8 cellular contexts compared by ENCODE assay signal in the genomic region with DNA sequence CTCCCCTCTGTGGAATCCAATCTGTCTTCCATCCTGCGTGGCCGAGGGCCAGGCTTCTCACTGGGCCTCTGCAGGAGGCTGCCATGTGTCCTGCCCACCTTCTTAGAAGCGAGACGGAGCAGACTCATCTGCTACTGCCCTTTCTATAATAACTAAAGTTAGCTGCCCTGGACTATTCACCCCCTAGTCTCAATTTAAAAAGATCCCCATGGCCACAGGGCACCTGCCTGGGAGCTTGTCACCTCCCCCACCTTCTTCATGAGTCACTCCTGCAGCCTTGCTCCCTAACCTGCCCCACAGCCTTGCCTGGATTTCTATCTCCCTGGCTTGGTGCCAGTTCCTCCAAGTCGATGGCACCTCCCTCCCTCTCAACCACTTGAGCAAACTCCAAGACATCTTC. TPM values are rescaled to one million over a fixed set of nuclear protein-coding genes. Genes with fewer than 3 reads are reported as not detected.
DNase-seq lines count a peak whose midpoint lies in the region; ATAC-seq and TF ChIP-seq lines count a peak whose summit lies in the region.
"Not testable (repeated sequence)": the region's sequence is repeated elsewhere in the genome, so short reads cannot be mapped to it uniquely, and the experiment has no call there.
"Had no signal": no experiment of that assay in that cellular context is flagged by ENCODE, and none has a peak within 500 bp of the region (broad histone marks: within the 10 kb centered on the region; RNA-seq: fewer than 3 reads in every experiment).

No MANE protein-coding gene starts in this region.

- not testable (repeated sequence) for H3K4me3 Mint-ChIP-seq in mesothelial cell of epicardium

- not testable (repeated sequence) for H3K9ac ChIP-seq in PC-3 (ENCODE audit: low read length)

- H3K27ac Mint-ChIP-seq in mesothelial cell of epicardium: peak overlapping the region; percentile 51

- not testable (repeated sequence) for H3K4me1 ChIP-seq in PC-3 (ENCODE audit: insufficient read depth, low read length)

- not testable (repeated sequence) for H3K36me3 ChIP-seq in PC-3 (ENCODE audit: low read depth, low read length)

- H3K4me2 ChIP-seq in PC-3 (ENCODE audit: low read length): not testable (repeated sequence)

- H2AFZ ChIP-seq in PC-3 (ENCODE audit: low read length): not testable (repeated sequence)

- H3K9me3 ChIP-seq in PC-3 (ENCODE audit: low read length): not testable (repeated sequence)

- H3K4me1 Mint-ChIP-seq in mesothelial cell of epicardium: peaks cover 13% of the 10 kb centered on the region

- H3K27me3 ChIP-seq in PC-3 (ENCODE audit: low read length): not testable (repeated sequence)

- not testable (repeated sequence) for TF ChIP-seq CTCF in GM10266 (IDR thresholded peaks at IDR 0.05; ENCODE audit: control insufficient read depth, insufficient read depth, low read depth, missing control alignments); PC-3 (conservative IDR thresholded peaks at IDR 0.05; ENCODE audit: low read depth, low read length); mesothelial cell of epicardium (IDR thresholded peaks at IDR 0.05; ENCODE audit: unreplicated experiment)

- not testable (repeated sequence) for H3K4me3 ChIP-seq in PC-3 (ENCODE audit: low read length)

- H4K20me1 ChIP-seq in PC-3 (ENCODE audit: low read length): not testable (repeated sequence)

- H3K9me3 Mint-ChIP-seq in mesothelial cell of epicardium: not testable (repeated sequence)

- not testable (repeated sequence) for H3K27ac ChIP-seq in PC-3 (ENCODE audit: low read length)

- intact Hi-C loops in PC-3 (cut with micrococcal nuclease): not testable (repeated sequence)

- ATAC-seq in PC-3: not testable (repeated sequence)

- not testable (repeated sequence) for H3K27me3 Mint-ChIP-seq in mesothelial cell of epicardium (ENCODE audit: low read depth)

- POLR2A ChIA-PET in PC-3 (lab: Charles Lee; ENCODE audit: unreplicated experiment): not testable (repeated sequence)

- not testable (repeated sequence) for H3F3A ChIP-seq in PC-3 (ENCODE audit: low read length, unreplicated experiment)

- not testable (repeated sequence) for H3K36me3 Mint-ChIP-seq in mesothelial cell of epicardium

- DNase-seq in GM10266 (ENCODE audit: extremely low spot score) (peak; percentile 2), PC-3 (peak; percentile 59), astrocyte of the hippocampus (ENCODE audit: low read depth, low spot score) (peak; percentile 41), cerebellum (ENCODE audit: low spot score) (peak; percentile 5), glomerular visceral epithelial cell (ENCODE audit: extremely low spot score) (peak; percentile 53), renal cortical epithelial cell (ENCODE audit: low read depth) (peak; percentile 22)
- not testable (repeated sequence) for DNase-seq in mesothelial cell of epicardium (ENCODE audit: low spot score in 2 of 2, unreplicated experiment in 2 of 2)

- H3K79me2 ChIP-seq in PC-3 (ENCODE audit: low read length): not testable (repeated sequence)

- H3K9me2 ChIP-seq in PC-3 (replicated peaks; ENCODE audit: low read length): not testable (repeated sequence)

- CTCF ChIA-PET in PC-3 (lab: Charles Lee): not testable (repeated sequence)

- not testable (repeated sequence) for BruUV-seq in PC-3 (replicated peaks; lab: Mats Ljungman, UMichigan)

RNA-seq across cellular contexts. Expression of gene IQSEC3, which starts 52.7 kb away (rescaled TPM):
- total RNA-seq in PC-3 (2014; rRNA removed): 0.11 TPM in 1 of 2 replicates, not detected in the other
- total RNA-seq in cerebellum: 7.7 TPM
- total RNA-seq in mesothelial cell of epicardium: 7.4 to 8.8 TPM (median 8.5 TPM) in 3 replicates
- total RNA-seq in renal cortical epithelial cell: 0.10 TPM in 1 of 2 replicates, not detected in the other
- total RNA-seq: HFFc6 had no signal
